Comparison of ENCODE assay signal across 28 cellular contexts in genomic region chr4:182923796-182924365, GRCh38.
"Had no signal": no experiment of that assay in that cellular context is flagged by ENCODE, and none has a peak within 500 bp of the region (broad histone marks: within the 10 kb centered on the region; RNA-seq: fewer than 3 reads in every experiment).

No MANE protein-coding gene starts in this region.

- H3K4me1 ChIP-seq: ascending aorta had no signal

- H3K4me3 ChIP-seq: ascending aorta, cardiac muscle cell had no signal

- H3K27ac ChIP-seq: ascending aorta, cardiac muscle cell, WERI-Rb-1 had no signal

- DNase-seq: activated B cell treated with CpG ODN at 0.5 μM for 24 hours; activated CD4-positive, alpha-beta memory T cell treated with anti-CD3 and anti-CD28 coated beads, Interleukin-2, amount 10 ng/mL, durations not matched to agents 7 days and 5 days; activated CD4-positive, alpha-beta T cell treated with anti-CD3 and anti-CD28 coated beads for 1 hour; activated CD4-positive, alpha-beta T cell treated with anti-CD3 and anti-CD28 coated beads for 36 hours; activated CD4-positive, alpha-beta T cell treated with anti-CD3 and anti-CD28 coated beads for 48 hours; activated CD4-positive, alpha-beta T cell treated with anti-CD3 and anti-CD28 coated beads, Interleukin-2, amount 10 ng/mL, durations not matched to agents 7 days and 5 days; activated CD4-positive, alpha-beta T cell treated with anti-CD3 and anti-CD28 coated beads, Interleukin-2, amount 50 U/mL, for 48 hours; activated CD8-positive, alpha-beta memory T cell treated with anti-CD3 and anti-CD28 coated beads for 24 hours; activated CD8-positive, alpha-beta memory T cell treated with anti-CD3 and anti-CD28 coated beads, Interleukin-2, amount 10 ng/mL, durations not matched to agents 7 days and 5 days; activated CD8-positive, alpha-beta memory T cell treated with anti-CD3 and anti-CD28 coated beads, Interleukin-2, amount 50 U/mL, for 48 hours; activated CD8-positive, alpha-beta T cell treated with anti-CD3 and anti-CD28 coated beads, Interleukin-2, amount 10 ng/mL, durations not matched to agents 7 days and 5 days; activated effector memory CD4-positive, alpha-beta T cell treated with Interleukin-2 at 50 U/mL for 16 hours; activated gamma-delta T cell; activated naive CD4-positive, alpha-beta T cell treated with anti-CD3 and anti-CD28 coated beads, Interleukin-2, amount 10 ng/mL, durations not matched to agents 7 days and 5 days; activated naive CD4-positive, alpha-beta T cell treated with Interleukin-2 at 50 U/mL for 16 hours; activated naive CD8-positive, alpha-beta T cell treated with anti-CD3 and anti-CD28 coated beads, Interleukin-2, amount 10 ng/mL, durations not matched to agents 7 days and 5 days; activated naive CD8-positive, alpha-beta T cell treated with anti-CD3 and anti-CD28 coated beads, Interleukin-2, amount 50 U/mL, for 24 hours; activated T-cell treated with anti-CD3 and anti-CD28 coated beads, Interleukin-2, amount 50 U/mL, for 24 hours; activated T-cell treated with anti-CD3 and anti-CD28 coated beads, Interleukin-2, amount 50 U/mL, for 48 hours; anterior cingulate cortex; caudate nucleus; cerebellar nuclear complex; T-cell; T-helper 17 cell; T-helper 9 cell; WERI-Rb-1 had no signal

- ATAC-seq: activated CD4-positive, alpha-beta T cell treated with anti-CD3 and anti-CD28 coated beads for 36 hours; activated CD8-positive, alpha-beta memory T cell treated with anti-CD3 and anti-CD28 coated beads, Interleukin-2, amount 10 ng/mL, durations not matched to agents 7 days and 5 days; activated CD8-positive, alpha-beta T cell treated with anti-CD3 and anti-CD28 coated beads, Interleukin-2, amount 10 ng/mL, durations not matched to agents 7 days and 5 days; activated naive CD8-positive, alpha-beta T cell treated with anti-CD3 and anti-CD28 coated beads, Interleukin-2, amount 50 U/mL, for 24 hours; T-cell; T-helper 17 cell had no signal

- H3K27me3 ChIP-seq: ascending aorta, cardiac muscle cell had no signal

- H3K9me3 ChIP-seq: ascending aorta had no signal

- H3K36me3 ChIP-seq: ascending aorta, cardiac muscle cell, WERI-Rb-1 had no signal
